Comparison of ENCODE assay signal across 1 cellular context in the genomic region with DNA sequence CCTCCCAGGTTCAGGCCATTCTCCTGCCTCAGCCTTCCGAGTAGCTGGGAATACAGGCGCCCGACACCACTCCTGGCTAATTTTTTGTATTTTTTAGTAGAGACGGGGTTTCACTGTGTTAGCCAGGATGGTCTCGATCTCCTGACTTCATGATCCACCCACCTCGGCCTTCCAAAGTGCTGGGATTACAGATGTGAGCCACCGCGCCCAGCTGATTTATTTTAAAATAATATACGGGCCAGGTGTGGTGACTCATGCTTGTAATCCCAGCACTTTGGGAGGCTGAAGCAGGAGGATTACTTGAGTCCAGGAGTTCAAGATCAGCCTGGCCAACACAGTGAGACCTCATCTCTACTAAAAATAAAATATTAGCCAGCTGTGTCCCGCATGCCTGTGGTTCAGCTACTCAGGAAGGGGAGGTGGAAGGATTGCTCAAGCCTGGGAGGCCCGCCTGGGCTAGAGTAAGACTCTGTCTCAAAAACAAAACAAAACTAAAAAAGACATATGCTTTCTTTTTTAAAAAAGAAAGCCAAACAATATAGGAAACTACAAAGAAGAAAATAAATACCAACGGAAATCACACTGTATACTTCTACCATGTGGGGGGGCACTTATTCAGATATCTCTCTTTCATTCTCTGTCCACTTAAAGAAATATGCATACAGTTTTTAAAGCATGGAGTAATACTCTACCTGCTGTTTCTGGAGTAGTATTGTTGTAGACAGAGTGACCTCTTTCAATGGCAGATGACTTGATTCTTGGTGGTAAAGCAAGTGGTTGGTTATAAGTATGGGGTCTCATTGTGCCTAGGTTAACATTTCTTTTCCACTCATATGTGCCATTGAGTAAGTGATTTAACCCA.
TF ChIP-seq lines count a peak whose summit lies in the region.

No MANE protein-coding gene starts in this region.

TF ChIP-seq in HepG2, 621 proteins besides CTCF, POLR2A, EP300 and RAD21 (continued from another document and continues in another):
- TF ChIP-seq, protein P1, sequence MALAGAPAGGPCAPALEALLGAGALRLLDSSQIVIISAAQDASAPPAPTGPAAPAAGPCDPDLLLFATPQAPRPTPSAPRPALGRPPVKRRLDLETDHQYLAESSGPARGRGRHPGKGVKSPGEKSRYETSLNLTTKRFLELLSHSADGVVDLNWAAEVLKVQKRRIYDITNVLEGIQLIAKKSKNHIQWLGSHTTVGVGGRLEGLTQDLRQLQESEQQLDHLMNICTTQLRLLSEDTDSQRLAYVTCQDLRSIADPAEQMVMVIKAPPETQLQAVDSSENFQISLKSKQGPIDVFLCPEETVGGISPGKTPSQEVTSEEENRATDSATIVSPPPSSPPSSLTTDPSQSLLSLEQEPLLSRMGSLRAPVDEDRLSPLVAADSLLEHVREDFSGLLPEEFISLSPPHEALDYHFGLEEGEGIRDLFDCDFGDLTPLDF (CRISPR knock-in tag; IDR thresholded peaks at IDR 0.05), result no peak
- TF ChIP-seq TGIF2 (CRISPR knock-in tag; IDR thresholded peaks at IDR 0.05), result peak; percentile 34; the same call in 1 of the 2 replicates
- peak; percentile 50; the same call in 1 of the 2 replicates for TF ChIP-seq SIX4 (CRISPR knock-in tag; IDR thresholded peaks at IDR 0.05)
- peak; percentile 89 for TF ChIP-seq TARDBP (CRISPR knock-in tag; IDR thresholded peaks at IDR 0.05)
- no peak for TF ChIP-seq CHCHD3 (CRISPR knock-in tag; IDR thresholded peaks at IDR 0.05)
- no peak for TF ChIP-seq ZNF773 (CRISPR knock-in tag; IDR thresholded peaks at IDR 0.05; ENCODE audit: borderline replicate concordance)
- TF ChIP-seq, protein P2, sequence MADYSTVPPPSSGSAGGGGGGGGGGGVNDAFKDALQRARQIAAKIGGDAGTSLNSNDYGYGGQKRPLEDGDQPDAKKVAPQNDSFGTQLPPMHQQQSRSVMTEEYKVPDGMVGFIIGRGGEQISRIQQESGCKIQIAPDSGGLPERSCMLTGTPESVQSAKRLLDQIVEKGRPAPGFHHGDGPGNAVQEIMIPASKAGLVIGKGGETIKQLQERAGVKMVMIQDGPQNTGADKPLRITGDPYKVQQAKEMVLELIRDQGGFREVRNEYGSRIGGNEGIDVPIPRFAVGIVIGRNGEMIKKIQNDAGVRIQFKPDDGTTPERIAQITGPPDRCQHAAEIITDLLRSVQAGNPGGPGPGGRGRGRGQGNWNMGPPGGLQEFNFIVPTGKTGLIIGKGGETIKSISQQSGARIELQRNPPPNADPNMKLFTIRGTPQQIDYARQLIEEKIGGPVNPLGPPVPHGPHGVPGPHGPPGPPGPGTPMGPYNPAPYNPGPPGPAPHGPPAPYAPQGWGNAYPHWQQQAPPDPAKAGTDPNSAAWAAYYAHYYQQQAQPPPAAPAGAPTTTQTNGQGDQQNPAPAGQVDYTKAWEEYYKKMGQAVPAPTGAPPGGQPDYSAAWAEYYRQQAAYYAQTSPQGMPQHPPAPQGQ (CRISPR knock-in tag; IDR thresholded peaks at IDR 0.05; ENCODE audit: borderline replicate concordance), result 0 out of 2 replicates have a peak, but pooled peaks have one; percentile 23
- no peak for TF ChIP-seq ZNF644 (CRISPR knock-in tag; IDR thresholded peaks at IDR 0.05; ENCODE audit: low read depth)
- no peak for TF ChIP-seq ATF1 (CRISPR knock-in tag; IDR thresholded peaks at IDR 0.05)
- TF ChIP-seq GABPA (IDR thresholded peaks at IDR 0.05; ENCODE audit: low read depth, low read length), result no peak
- no peak; the same call in none of the 2 replicates for TF ChIP-seq GABPA (CRISPR knock-in tag; IDR thresholded peaks at IDR 0.05; ENCODE audit: low read depth)
- TF ChIP-seq, protein P3, sequence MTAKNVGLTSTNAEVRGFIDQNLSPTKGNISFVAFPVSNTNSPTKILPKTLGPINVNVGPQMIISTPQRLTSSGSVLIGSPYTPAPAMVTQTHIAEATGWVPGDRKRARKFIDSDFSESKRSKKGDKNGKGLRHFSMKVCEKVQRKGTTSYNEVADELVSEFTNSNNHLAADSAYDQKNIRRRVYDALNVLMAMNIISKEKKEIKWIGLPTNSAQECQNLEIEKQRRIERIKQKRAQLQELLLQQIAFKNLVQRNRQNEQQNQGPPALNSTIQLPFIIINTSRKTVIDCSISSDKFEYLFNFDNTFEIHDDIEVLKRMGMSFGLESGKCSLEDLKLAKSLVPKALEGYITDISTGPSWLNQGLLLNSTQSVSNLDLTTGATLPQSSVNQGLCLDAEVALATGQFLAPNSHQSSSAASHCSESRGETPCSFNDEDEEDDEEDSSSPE (CRISPR knock-in tag; IDR thresholded peaks at IDR 0.05), result no peak; the same call in 1 of the 2 replicates
- no peak for TF ChIP-seq MEF2D (CRISPR knock-in tag; IDR thresholded peaks at IDR 0.05)
- peak; percentile 57 for TF ChIP-seq ZNF331 (CRISPR knock-in tag; IDR thresholded peaks at IDR 0.05)
- no peak for TF ChIP-seq ZNF75D (CRISPR knock-in tag; IDR thresholded peaks at IDR 0.05; ENCODE audit: borderline replicate concordance)
- TF ChIP-seq, protein P4, sequence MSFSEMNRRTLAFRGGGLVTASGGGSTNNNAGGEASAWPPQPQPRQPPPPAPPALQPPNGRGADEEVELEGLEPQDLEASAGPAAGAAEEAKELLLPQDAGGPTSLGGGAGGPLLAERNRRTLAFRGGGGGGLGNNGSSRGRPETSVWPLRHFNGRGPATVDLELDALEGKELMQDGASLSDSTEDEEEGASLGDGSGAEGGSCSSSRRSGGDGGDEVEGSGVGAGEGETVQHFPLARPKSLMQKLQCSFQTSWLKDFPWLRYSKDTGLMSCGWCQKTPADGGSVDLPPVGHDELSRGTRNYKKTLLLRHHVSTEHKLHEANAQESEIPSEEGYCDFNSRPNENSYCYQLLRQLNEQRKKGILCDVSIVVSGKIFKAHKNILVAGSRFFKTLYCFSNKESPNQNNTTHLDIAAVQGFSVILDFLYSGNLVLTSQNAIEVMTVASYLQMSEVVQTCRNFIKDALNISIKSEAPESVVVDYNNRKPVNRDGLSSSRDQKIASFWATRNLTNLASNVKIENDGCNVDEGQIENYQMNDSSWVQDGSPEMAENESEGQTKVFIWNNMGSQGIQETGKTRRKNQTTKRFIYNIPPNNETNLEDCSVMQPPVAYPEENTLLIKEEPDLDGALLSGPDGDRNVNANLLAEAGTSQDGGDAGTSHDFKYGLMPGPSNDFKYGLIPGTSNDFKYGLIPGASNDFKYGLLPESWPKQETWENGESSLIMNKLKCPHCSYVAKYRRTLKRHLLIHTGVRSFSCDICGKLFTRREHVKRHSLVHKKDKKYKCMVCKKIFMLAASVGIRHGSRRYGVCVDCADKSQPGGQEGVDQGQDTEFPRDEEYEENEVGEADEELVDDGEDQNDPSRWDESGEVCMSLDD (CRISPR knock-in tag; IDR thresholded peaks at IDR 0.05; ENCODE audit: borderline replicate concordance), result peak; percentile 53; the same call in 1 of the 2 replicates
- peak; percentile 56 for TF ChIP-seq MYC (CRISPR knock-in tag; IDR thresholded peaks at IDR 0.05; ENCODE audit: borderline replicate concordance)
- no peak for TF ChIP-seq PCBP2 (optimal IDR thresholded peaks at IDR 0.05; ENCODE audit: low read depth, low read length, poor library complexity, severe bottlenecking)
- peak; percentile 37 for TF ChIP-seq ASH2L (IDR thresholded peaks at IDR 0.05; ENCODE audit: insufficient read length, low read depth, low read length)
- TF ChIP-seq ZNF776 (CRISPR knock-in tag; IDR thresholded peaks at IDR 0.05), result no peak
- TF ChIP-seq, protein P5, sequence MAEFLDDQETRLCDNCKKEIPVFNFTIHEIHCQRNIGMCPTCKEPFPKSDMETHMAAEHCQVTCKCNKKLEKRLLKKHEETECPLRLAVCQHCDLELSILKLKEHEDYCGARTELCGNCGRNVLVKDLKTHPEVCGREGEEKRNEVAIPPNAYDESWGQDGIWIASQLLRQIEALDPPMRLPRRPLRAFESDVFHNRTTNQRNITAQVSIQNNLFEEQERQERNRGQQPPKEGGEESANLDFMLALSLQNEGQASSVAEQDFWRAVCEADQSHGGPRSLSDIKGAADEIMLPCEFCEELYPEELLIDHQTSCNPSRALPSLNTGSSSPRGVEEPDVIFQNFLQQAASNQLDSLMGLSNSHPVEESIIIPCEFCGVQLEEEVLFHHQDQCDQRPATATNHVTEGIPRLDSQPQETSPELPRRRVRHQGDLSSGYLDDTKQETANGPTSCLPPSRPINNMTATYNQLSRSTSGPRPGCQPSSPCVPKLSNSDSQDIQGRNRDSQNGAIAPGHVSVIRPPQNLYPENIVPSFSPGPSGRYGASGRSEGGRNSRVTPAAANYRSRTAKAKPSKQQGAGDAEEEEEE (CRISPR knock-in tag; IDR thresholded peaks at IDR 0.05; ENCODE audit: borderline replicate concordance), result no peak; the same call in 1 of the 2 replicates
- TF ChIP-seq KLF11 (CRISPR knock-in tag; IDR thresholded peaks at IDR 0.05), result peak; percentile 55; the same call in 1 of the 2 replicates
- TF ChIP-seq CENPT (CRISPR knock-in tag; IDR thresholded peaks at IDR 0.05; ENCODE audit: low read depth), result no peak
- TF ChIP-seq, protein P6, sequence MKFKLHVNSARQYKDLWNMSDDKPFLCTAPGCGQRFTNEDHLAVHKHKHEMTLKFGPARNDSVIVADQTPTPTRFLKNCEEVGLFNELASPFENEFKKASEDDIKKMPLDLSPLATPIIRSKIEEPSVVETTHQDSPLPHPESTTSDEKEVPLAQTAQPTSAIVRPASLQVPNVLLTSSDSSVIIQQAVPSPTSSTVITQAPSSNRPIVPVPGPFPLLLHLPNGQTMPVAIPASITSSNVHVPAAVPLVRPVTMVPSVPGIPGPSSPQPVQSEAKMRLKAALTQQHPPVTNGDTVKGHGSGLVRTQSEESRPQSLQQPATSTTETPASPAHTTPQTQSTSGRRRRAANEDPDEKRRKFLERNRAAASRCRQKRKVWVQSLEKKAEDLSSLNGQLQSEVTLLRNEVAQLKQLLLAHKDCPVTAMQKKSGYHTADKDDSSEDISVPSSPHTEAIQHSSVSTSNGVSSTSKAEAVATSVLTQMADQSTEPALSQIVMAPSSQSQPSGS (CRISPR knock-in tag; IDR thresholded peaks at IDR 0.05), result peak; percentile 17; the same call in 1 of the 2 replicates
- TF ChIP-seq ZNF792 (CRISPR knock-in tag; IDR thresholded peaks at IDR 0.05), result no peak
- TF ChIP-seq, protein P7, sequence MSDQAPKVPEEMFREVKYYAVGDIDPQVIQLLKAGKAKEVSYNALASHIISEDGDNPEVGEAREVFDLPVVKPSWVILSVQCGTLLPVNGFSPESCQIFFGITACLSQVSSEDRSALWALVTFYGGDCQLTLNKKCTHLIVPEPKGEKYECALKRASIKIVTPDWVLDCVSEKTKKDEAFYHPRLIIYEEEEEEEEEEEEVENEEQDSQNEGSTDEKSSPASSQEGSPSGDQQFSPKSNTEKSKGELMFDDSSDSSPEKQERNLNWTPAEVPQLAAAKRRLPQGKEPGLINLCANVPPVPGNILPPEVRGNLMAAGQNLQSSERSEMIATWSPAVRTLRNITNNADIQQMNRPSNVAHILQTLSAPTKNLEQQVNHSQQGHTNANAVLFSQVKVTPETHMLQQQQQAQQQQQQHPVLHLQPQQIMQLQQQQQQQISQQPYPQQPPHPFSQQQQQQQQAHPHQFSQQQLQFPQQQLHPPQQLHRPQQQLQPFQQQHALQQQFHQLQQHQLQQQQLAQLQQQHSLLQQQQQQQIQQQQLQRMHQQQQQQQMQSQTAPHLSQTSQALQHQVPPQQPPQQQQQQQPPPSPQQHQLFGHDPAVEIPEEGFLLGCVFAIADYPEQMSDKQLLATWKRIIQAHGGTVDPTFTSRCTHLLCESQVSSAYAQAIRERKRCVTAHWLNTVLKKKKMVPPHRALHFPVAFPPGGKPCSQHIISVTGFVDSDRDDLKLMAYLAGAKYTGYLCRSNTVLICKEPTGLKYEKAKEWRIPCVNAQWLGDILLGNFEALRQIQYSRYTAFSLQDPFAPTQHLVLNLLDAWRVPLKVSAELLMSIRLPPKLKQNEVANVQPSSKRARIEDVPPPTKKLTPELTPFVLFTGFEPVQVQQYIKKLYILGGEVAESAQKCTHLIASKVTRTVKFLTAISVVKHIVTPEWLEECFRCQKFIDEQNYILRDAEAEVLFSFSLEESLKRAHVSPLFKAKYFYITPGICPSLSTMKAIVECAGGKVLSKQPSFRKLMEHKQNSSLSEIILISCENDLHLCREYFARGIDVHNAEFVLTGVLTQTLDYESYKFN (CRISPR knock-in tag; conservative IDR thresholded peaks at IDR 0.05), result peak; percentile 59; the same call in 1 of the 2 replicates
- TF ChIP-seq MAZ (IDR thresholded peaks at IDR 0.05; ENCODE audit: borderline replicate concordance, low read depth, low read length), result no peak
- no peak for TF ChIP-seq MAZ (CRISPR knock-in tag; IDR thresholded peaks at IDR 0.05; ENCODE audit: low read depth)
- no peak; the same call in none of the 2 replicates for TF ChIP-seq ZNF230 (CRISPR knock-in tag; IDR thresholded peaks at IDR 0.05)
- peak; percentile 52 for TF ChIP-seq PHF8 (CRISPR knock-in tag; IDR thresholded peaks at IDR 0.05)
- no peak for TF ChIP-seq KAT2B (IDR thresholded peaks at IDR 0.05; ENCODE audit: borderline replicate concordance, low read depth, low read length)
- no peak for TF ChIP-seq ZFP36 (IDR thresholded peaks at IDR 0.05; ENCODE audit: borderline replicate concordance, low read depth, low read length, partially characterized antibody)
- TF ChIP-seq, protein P8, sequence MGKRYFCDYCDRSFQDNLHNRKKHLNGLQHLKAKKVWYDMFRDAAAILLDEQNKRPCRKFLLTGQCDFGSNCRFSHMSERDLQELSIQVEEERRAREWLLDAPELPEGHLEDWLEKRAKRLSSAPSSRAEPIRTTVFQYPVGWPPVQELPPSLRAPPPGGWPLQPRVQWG (CRISPR knock-in tag; IDR thresholded peaks at IDR 0.05; ENCODE audit: borderline replicate concordance, low read depth), result no peak
- TF ChIP-seq STAT5B (CRISPR knock-in tag; IDR thresholded peaks at IDR 0.05), result no peak
- TF ChIP-seq THAP11 (CRISPR knock-in tag; IDR thresholded peaks at IDR 0.05), result peak; percentile 17; the same call in 1 of the 2 replicates
- TF ChIP-seq KLF9 (CRISPR knock-in tag; IDR thresholded peaks at IDR 0.05; ENCODE audit: low read depth), result peak; percentile 29; the same call in 1 of the 2 replicates
- no peak for TF ChIP-seq ZNF33B (CRISPR knock-in tag; IDR thresholded peaks at IDR 0.05)
- TF ChIP-seq ZNF878 (CRISPR knock-in tag; IDR thresholded peaks at IDR 0.05), result peak; percentile 80; the same call in 1 of the 2 replicates
- TF ChIP-seq ZNF180 (CRISPR knock-in tag; IDR thresholded peaks at IDR 0.05; ENCODE audit: borderline replicate concordance, low read depth), result no peak
- TF ChIP-seq, protein P9, sequence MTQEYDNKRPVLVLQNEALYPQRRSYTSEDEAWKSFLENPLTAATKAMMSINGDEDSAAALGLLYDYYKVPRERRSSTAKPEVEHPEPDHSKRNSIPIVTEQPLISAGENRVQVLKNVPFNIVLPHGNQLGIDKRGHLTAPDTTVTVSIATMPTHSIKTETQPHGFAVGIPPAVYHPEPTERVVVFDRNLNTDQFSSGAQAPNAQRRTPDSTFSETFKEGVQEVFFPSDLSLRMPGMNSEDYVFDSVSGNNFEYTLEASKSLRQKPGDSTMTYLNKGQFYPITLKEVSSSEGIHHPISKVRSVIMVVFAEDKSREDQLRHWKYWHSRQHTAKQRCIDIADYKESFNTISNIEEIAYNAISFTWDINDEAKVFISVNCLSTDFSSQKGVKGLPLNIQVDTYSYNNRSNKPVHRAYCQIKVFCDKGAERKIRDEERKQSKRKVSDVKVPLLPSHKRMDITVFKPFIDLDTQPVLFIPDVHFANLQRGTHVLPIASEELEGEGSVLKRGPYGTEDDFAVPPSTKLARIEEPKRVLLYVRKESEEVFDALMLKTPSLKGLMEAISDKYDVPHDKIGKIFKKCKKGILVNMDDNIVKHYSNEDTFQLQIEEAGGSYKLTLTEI (CRISPR knock-in tag; conservative IDR thresholded peaks at IDR 0.05), result no peak
- TF ChIP-seq ZNF839 (CRISPR knock-in tag; IDR thresholded peaks at IDR 0.05; ENCODE audit: borderline replicate concordance), result no peak
- no peak for TF ChIP-seq KAT7 (CRISPR knock-in tag; IDR thresholded peaks at IDR 0.05; ENCODE audit: borderline replicate concordance)
- no peak for TF ChIP-seq ZSCAN9 (CRISPR knock-in tag; IDR thresholded peaks at IDR 0.05; ENCODE audit: borderline replicate concordance)
- no peak for TF ChIP-seq ZSCAN30 (CRISPR knock-in tag; IDR thresholded peaks at IDR 0.05)
